Comparison of ENCODE assay signal across 1 cellular context in genomic region chr16:86662740-86663139, GRCh38.
TF ChIP-seq lines count a peak whose summit lies in the region.

No MANE protein-coding gene starts in this region.

TF ChIP-seq in SK-N-SH, 30 proteins besides CTCF, POLR2A, EP300 and RAD21 (continued from another document):
- TF ChIP-seq, protein P1, sequence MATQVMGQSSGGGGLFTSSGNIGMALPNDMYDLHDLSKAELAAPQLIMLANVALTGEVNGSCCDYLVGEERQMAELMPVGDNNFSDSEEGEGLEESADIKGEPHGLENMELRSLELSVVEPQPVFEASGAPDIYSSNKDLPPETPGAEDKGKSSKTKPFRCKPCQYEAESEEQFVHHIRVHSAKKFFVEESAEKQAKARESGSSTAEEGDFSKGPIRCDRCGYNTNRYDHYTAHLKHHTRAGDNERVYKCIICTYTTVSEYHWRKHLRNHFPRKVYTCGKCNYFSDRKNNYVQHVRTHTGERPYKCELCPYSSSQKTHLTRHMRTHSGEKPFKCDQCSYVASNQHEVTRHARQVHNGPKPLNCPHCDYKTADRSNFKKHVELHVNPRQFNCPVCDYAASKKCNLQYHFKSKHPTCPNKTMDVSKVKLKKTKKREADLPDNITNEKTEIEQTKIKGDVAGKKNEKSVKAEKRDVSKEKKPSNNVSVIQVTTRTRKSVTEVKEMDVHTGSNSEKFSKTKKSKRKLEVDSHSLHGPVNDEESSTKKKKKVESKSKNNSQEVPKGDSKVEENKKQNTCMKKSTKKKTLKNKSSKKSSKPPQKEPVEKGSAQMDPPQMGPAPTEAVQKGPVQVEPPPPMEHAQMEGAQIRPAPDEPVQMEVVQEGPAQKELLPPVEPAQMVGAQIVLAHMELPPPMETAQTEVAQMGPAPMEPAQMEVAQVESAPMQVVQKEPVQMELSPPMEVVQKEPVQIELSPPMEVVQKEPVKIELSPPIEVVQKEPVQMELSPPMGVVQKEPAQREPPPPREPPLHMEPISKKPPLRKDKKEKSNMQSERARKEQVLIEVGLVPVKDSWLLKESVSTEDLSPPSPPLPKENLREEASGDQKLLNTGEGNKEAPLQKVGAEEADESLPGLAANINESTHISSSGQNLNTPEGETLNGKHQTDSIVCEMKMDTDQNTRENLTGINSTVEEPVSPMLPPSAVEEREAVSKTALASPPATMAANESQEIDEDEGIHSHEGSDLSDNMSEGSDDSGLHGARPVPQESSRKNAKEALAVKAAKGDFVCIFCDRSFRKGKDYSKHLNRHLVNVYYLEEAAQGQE (IDR thresholded peaks at IDR 0.05; ENCODE audit: low read depth, low read length), result no peak
- no peak for TF ChIP-seq POLR2AphosphoS5 (IDR thresholded peaks at IDR 0.05; ENCODE audit: low read depth, low read length)
- no peak for TF ChIP-seq CHD2 (IDR thresholded peaks at IDR 0.05; ENCODE audit: low read length, partially characterized antibody)
- TF ChIP-seq GABPA (IDR thresholded peaks at IDR 0.05; ENCODE audit: low read depth), result no peak
- TF ChIP-seq RXRA (IDR thresholded peaks at IDR 0.05; ENCODE audit: borderline replicate concordance, low read depth), result no peak
- no peak for TF ChIP-seq FOXM1 (IDR thresholded peaks at IDR 0.05; ENCODE audit: low read depth)
- no peak for TF ChIP-seq GATA2 (CRISPR knock-in tag; IDR thresholded peaks at IDR 0.05)
- no peak for TF ChIP-seq TAF1 (IDR thresholded peaks at IDR 0.05; ENCODE audit: borderline replicate concordance, low read depth, low read length)
- TF ChIP-seq SMC3 (IDR thresholded peaks at IDR 0.05; ENCODE audit: low read depth, low read length), result no peak
- TF ChIP-seq YY1 (IDR thresholded peaks at IDR 0.05; ENCODE audit: low read depth), result no peak
- TF ChIP-seq ZBTB33 (IDR thresholded peaks at IDR 0.05; ENCODE audit: borderline replicate concordance, low read depth), result no peak
- TF ChIP-seq EZH2phosphoT487 (IDR thresholded peaks at IDR 0.05; ENCODE audit: borderline replicate concordance, low read depth), result no peak
